ENCODE assay signal across 18 cellular contexts in genomic region chr3:99647081-99647480, GRCh38. TPM values are rescaled to one million over a fixed set of nuclear protein-coding genes. Genes with fewer than 3 reads are reported as not detected.
DNase-seq lines count a peak whose midpoint lies in the region; FAIRE-seq and TF ChIP-seq lines count a peak whose summit lies in the region.
"Had no signal": no experiment of that assay in that cellular context is flagged by ENCODE, and none has a peak within 500 bp of the region (broad histone marks: within the 10 kb centered on the region; RNA-seq: fewer than 3 reads in every experiment).

No MANE protein-coding gene starts in this region.

- H2AFZ ChIP-seq in astrocyte (ENCODE audit: low read depth, low read length) (no peak overlapping the region), smooth muscle cell (ENCODE audit: low read depth) (no peak overlapping the region)
- H2AFZ ChIP-seq: GM23338 had no signal

- H3K27ac Mint-ChIP-seq in HFFc6: peak overlapping the region; percentile 90
- peak overlapping the region; percentile 85 for H3K27ac Mint-ChIP-seq in astrocyte (ENCODE audit: unreplicated experiment)
- H3K27ac Mint-ChIP-seq: CD14-positive monocyte; GM23338; naive thymus-derived CD4-positive, alpha-beta T cell had no signal

- H3K9me3 ChIP-seq in astrocyte (ENCODE audit: insufficient read depth, low read depth, low read length) (no peaks in the 10 kb centered on the region), smooth muscle cell (replicated peaks; ENCODE audit: low read depth) (no peaks in the 10 kb centered on the region)
- H3K9me3 ChIP-seq: lower lobe of right lung, thoracic aorta had no signal

- H3K36me3 Mint-ChIP-seq in HFFc6 (ENCODE audit: low read depth): peaks cover 8% of the 10 kb centered on the region
- peaks cover 5% of the 10 kb centered on the region for H3K36me3 Mint-ChIP-seq in astrocyte (ENCODE audit: low read depth, unreplicated experiment)
- H3K36me3 Mint-ChIP-seq: CD14-positive monocyte; naive thymus-derived CD4-positive, alpha-beta T cell had no signal

- no peaks in the 10 kb centered on the region for H3F3A ChIP-seq in smooth muscle cell (ENCODE audit: low read depth)

- H3K9ac ChIP-seq in astrocyte (ENCODE audit: low read length) (peak overlapping the region; percentile 58), smooth muscle cell (ENCODE audit: low read depth) (no peak overlapping the region)

- H4K20me1 ChIP-seq in astrocyte (ENCODE audit: insufficient read depth, low read length) (no peaks in the 10 kb centered on the region), smooth muscle cell (ENCODE audit: low read depth) (no peaks in the 10 kb centered on the region)

- TF ChIP-seq CTCF in HFFc6 (IDR thresholded peaks at IDR 0.05): no peak
- TF ChIP-seq CTCF in astrocyte (IDR thresholded peaks at IDR 0.05; ENCODE audit: insufficient read depth, low read depth, low read length): no peak
- no peak for TF ChIP-seq CTCF in fibroblast of the aortic adventitia (IDR thresholded peaks at IDR 0.05; ENCODE audit: insufficient read depth, low read length)
- TF ChIP-seq CTCF in smooth muscle cell (IDR thresholded peaks at IDR 0.05; ENCODE audit: borderline replicate concordance, insufficient read depth, poor library complexity, severe bottlenecking): no peak
- no peak for TF ChIP-seq CTCF in GM10266 (IDR thresholded peaks at IDR 0.05; ENCODE audit: control insufficient read depth, insufficient read depth, low read depth, missing control alignments)

- H3K4me3 ChIP-seq in astrocyte (ENCODE audit: insufficient read depth, low read depth, low read length) (no peak overlapping the region), fibroblast of the aortic adventitia (ENCODE audit: low read depth, low read length) (no peak overlapping the region), smooth muscle cell (no peak overlapping the region)
- H3K4me3 ChIP-seq: GM23338, lower lobe of right lung had no signal

- H3K27ac ChIP-seq in astrocyte (ENCODE audit: low read depth, low read length): peak overlapping the region; percentile 67
- peak overlapping the region; percentile 43 for H3K27ac ChIP-seq in smooth muscle cell (ENCODE audit: low read depth)
- H3K27ac ChIP-seq: VCaP had no signal

- H3K4me1 Mint-ChIP-seq in HFFc6 (ENCODE audit: low read depth): peaks cover 87% of the 10 kb centered on the region
- peaks cover 69% of the 10 kb centered on the region for H3K4me1 Mint-ChIP-seq in astrocyte (ENCODE audit: low read depth, unreplicated experiment)
- H3K4me1 Mint-ChIP-seq: CD14-positive monocyte; naive thymus-derived CD4-positive, alpha-beta T cell had no signal

- H3K79me2 ChIP-seq in astrocyte (ENCODE audit: insufficient read depth, low read length) (peaks cover 97% of the 10 kb centered on the region), smooth muscle cell (ENCODE audit: low read depth) (no peaks in the 10 kb centered on the region)

- WGBS in smooth muscle cell (ENCODE audit: low lambda C conversion rate): 53% methylated on average over 3 of the region's 3 CpGs

- H3K27me3 ChIP-seq in astrocyte (ENCODE audit: insufficient read depth, low read length): no peaks in the 10 kb centered on the region
- H3K27me3 ChIP-seq in smooth muscle cell (ENCODE audit: low read depth): peaks cover 6% of the 10 kb centered on the region

- H3K27me3 Mint-ChIP-seq in HFFc6 (ENCODE audit: insufficient read depth): no peaks in the 10 kb centered on the region; the same call in 1 of the 2 replicates
- no peaks in the 10 kb centered on the region for H3K27me3 Mint-ChIP-seq in astrocyte (ENCODE audit: low read depth, unreplicated experiment)

- H3K9me3 Mint-ChIP-seq in HFFc6 (no peaks in the 10 kb centered on the region), astrocyte (ENCODE audit: unreplicated experiment) (no peaks in the 10 kb centered on the region)
- H3K9me3 Mint-ChIP-seq: CD14-positive monocyte, GM23338 had no signal

- H3K36me3 ChIP-seq in astrocyte (ENCODE audit: insufficient read depth, low read length): peaks cover 5% of the 10 kb centered on the region
- no peaks in the 10 kb centered on the region for H3K36me3 ChIP-seq in smooth muscle cell (ENCODE audit: low read depth)
- H3K36me3 ChIP-seq: lower lobe of right lung, thoracic aorta had no signal

- H3K4me3 Mint-ChIP-seq in HFFc6: no peak overlapping the region
- H3K4me3 Mint-ChIP-seq in astrocyte (ENCODE audit: unreplicated experiment): no peak overlapping the region
- H3K4me3 Mint-ChIP-seq: CD14-positive monocyte; GM23338; naive thymus-derived CD4-positive, alpha-beta T cell had no signal

- H3K4me2 ChIP-seq in astrocyte (ENCODE audit: low read length) (peak overlapping the region; percentile 12), smooth muscle cell (peak overlapping the region; percentile 64)
- H3K4me2 ChIP-seq: GM23338 had no signal

- DNase-seq in HFFc6 (no peak), astrocyte (ENCODE audit: low read depth) (peak; percentile 62), fibroblast of the aortic adventitia (ENCODE audit: low read depth) (peak; percentile 85), smooth muscle cell (lab: John Stamatoyannopoulos, UW; ENCODE audit: unreplicated experiment) (no peak), occipital lobe (lab: John Stamatoyannopoulos, UW) (no peak), GM10266 (ENCODE audit: extremely low spot score) (no peak), SIG-M5 treated with dmso at 0.1 percent for 504 hours (lab: John Stamatoyannopoulos, UW; ENCODE audit: unreplicated experiment) (no peak)
- DNase-seq: amygdala; foreskin melanocyte; lower lobe of right lung; naive thymus-derived CD4-positive, alpha-beta T cell; NCI-H510A treated with DMSO at 0.1 percent for 48 hours; retina; stimulated activated CD4-positive, alpha-beta T cell treated with anti-CD3 and anti-CD28 coated beads, Interleukin-4, amount 100 ng/mL, for 24 hours had no signal

- peak; percentile 81 for FAIRE-seq in astrocyte (lab: Jason Lieb, UNC)

- H3K4me1 ChIP-seq in astrocyte (ENCODE audit: insufficient read depth, low read length): peaks cover 36% of the 10 kb centered on the region
- peaks cover 12% of the 10 kb centered on the region for H3K4me1 ChIP-seq in smooth muscle cell (ENCODE audit: low read depth)

RNA-seq across cellular contexts. Expression of gene COL8A1, which starts 8.7 kb away (rescaled TPM):
- total RNA-seq in HFFc6 (2021; fragmentation: NEBNext Ultra II Directional; extraction: Animal tissue kit (Norgen Biotek cat#: 25700)): 10 to 100 TPM; 27.3 to 88.7 (median 30.1) TPM
- total RNA-seq in astrocyte (118 and 123 TPM in 2 replicates), fibroblast of the aortic adventitia (ENCODE audit: low replicate concordance) (24.3 and 25.1 TPM in 2 replicates), smooth muscle cell (8.2 and 17.1 TPM in 2 replicates), occipital lobe (0.62 TPM)
- polyA plus RNA-seq in smooth muscle cell: 7.9 and 9.3 TPM in 2 replicates
- polyA plus RNA-seq: CD14-positive monocyte; naive thymus-derived CD4-positive, alpha-beta T cell had no signal

Comparison
In these comparisons a context has a peak if more than half of its experiments do, and no peak if none do; other contexts are left out.
1. DNase-seq: peak in astrocyte (single experiment) and fibroblast of the aortic adventitia (single experiment); none in HFFc6 (single experiment), smooth muscle cell (single experiment), occipital lobe (single experiment), GM10266 (single experiment) and SIG-M5 treated with dmso at 0.1 percent for 504 hours (single experiment).